ENCODE assay signal across 11 cellular contexts in genomic region chr2:224869601-224870000, GRCh38.
DNase-seq lines count a peak whose midpoint lies in the region; ATAC-seq, FAIRE-seq and TF ChIP-seq lines count a peak whose summit lies in the region.
"Had no signal": no experiment of that assay in that cellular context is flagged by ENCODE, and none has a peak within 500 bp of the region (broad histone marks: within the 10 kb centered on the region; RNA-seq: fewer than 3 reads in every experiment).

No MANE protein-coding gene starts in this region.

- H3K9ac ChIP-seq in IMR-90 (ENCODE audit: low read depth, low read length) = no peak overlapping the region
- peak overlapping the region; percentile 76 for H3K9ac ChIP-seq in mesenchymal stem cell (ENCODE audit: low read length)
- H3K9ac ChIP-seq in kidney (ENCODE audit: low read length in 2 of 2) = no peak overlapping the region

- H2BK20ac ChIP-seq in IMR-90 (ENCODE audit: low read depth, low read length) = peak overlapping the region; percentile 74; the same call in 1 of the 2 replicates

- peak overlapping the region; percentile 47; the same call in 1 of the 2 replicates for H3K14ac ChIP-seq in IMR-90 (replicated peaks; ENCODE audit: low read depth, low read length)
- no peak overlapping the region for H3K14ac ChIP-seq in mesenchymal stem cell (ENCODE audit: low read length in 2 of 2)

- BruUV-seq in IMR-90 (replicated peaks; lab: Mats Ljungman, UMichigan) = no TSS peak

- CTCF ChIA-PET in IMR-90 (lab: Yijun Ruan, JAX) = no interaction called here

- POLR2A ChIA-PET in IMR-90 (lab: Charles Lee; ENCODE audit: unreplicated experiment) = no interaction called here

- WGBS in IMR-90 (ENCODE audit: extremely low coverage in 2 of 2, insufficient read length in 1 of 2), 2 experiments = no CpG with 5 or more reads among the region's 2 CpGs
- WGBS in mesenchymal stem cell = 17% methylated on average over 1 of the region's 2 CpGs

- H3K4me2 ChIP-seq in IMR-90 (ENCODE audit: low read depth, low read length) (no peak overlapping the region), mesenchymal stem cell (ENCODE audit: low read length, poor library complexity, severe bottlenecking) (no peak overlapping the region)

- no peak overlapping the region for H3K23ac ChIP-seq in IMR-90 (ENCODE audit: low read depth, low read length)
- no peak overlapping the region for H3K23ac ChIP-seq in mesenchymal stem cell (ENCODE audit: low read length in 2 of 2)

- H3K4me3 Mint-ChIP-seq in endothelial cell (ENCODE audit: unreplicated experiment) = no peak overlapping the region
- H3K4me3 Mint-ChIP-seq: naive B cell had no signal

- peak overlapping the region; percentile 97 for H2BK5ac ChIP-seq in IMR-90 (ENCODE audit: low read depth, low read length, poor library complexity, severe bottlenecking)
- no peak overlapping the region for H2BK5ac ChIP-seq in mesenchymal stem cell (ENCODE audit: low read depth, low read length, poor library complexity, severe bottlenecking)

- H3K56ac ChIP-seq in IMR-90 (ENCODE audit: extremely low read depth, insufficient read depth, low read length) = peak overlapping the region; percentile 15; the same call in 1 of the 2 replicates

- H2AFZ ChIP-seq in IMR-90 (replicated peaks; ENCODE audit: low read length, poor library complexity) = no peak overlapping the region
- H2AFZ ChIP-seq in mesenchymal stem cell (ENCODE audit: low read depth, low read length) = no peak overlapping the region

- H3K18ac ChIP-seq in IMR-90 (ENCODE audit: low read depth, low read length) = peak overlapping the region; percentile 52; the same call in 1 of the 2 replicates
- no peak overlapping the region for H3K18ac ChIP-seq in mesenchymal stem cell (ENCODE audit: low read depth in 1 of 2, low read length in 2 of 2)

- H4K8ac ChIP-seq in IMR-90 (ENCODE audit: low read depth in 2 of 2, low read length in 2 of 2) (peak overlapping the region in 1 of 2 experiments; percentile 42; a peak in 2 of 4 replicates), mesenchymal stem cell (ENCODE audit: low read length) (no peak overlapping the region)

- H3K79me1 ChIP-seq in IMR-90 (ENCODE audit: low read depth in 1 of 2, low read length in 2 of 2) = peaks cover 6% of the 10 kb centered on the region in 2 experiments; a peak in 1 of 4 replicates
- peaks cover 1% of the 10 kb centered on the region for H3K79me1 ChIP-seq in mesenchymal stem cell (replicated peaks; ENCODE audit: low read length, poor library complexity, severe bottlenecking)

- H2AK9ac ChIP-seq in IMR-90 (replicated peaks; ENCODE audit: low read depth, low read length, poor library complexity) = no peak overlapping the region

- peak; percentile 87 for DNase-seq in AG10803 (ENCODE audit: low read depth)
- peak; percentile 97 for DNase-seq in IMR-90
- DNase-seq in breast epithelium (ENCODE audit: low spot score in 2 of 2) = peak in 1 of 2 donors; percentile 35
- peak; percentile 52 for DNase-seq in mesenchymal stem cell
- no peak for DNase-seq in kidney
- DNase-seq in stimulated activated CD8-positive, alpha-beta memory T cell treated with anti-CD3 and anti-CD28 coated beads, Interleukin-4, amount 100 ng/mL, for 48 hours = no peak
- DNase-seq in endothelial cell (ENCODE audit: low spot score) = no peak
- DNase-seq: anterior cingulate cortex, islet precursor cell, naive B cell had no signal

- H2BK15ac ChIP-seq in IMR-90 (ENCODE audit: low read depth, low read length) (no peak overlapping the region), mesenchymal stem cell (ENCODE audit: low read depth, poor library complexity, severe bottlenecking) (no peak overlapping the region)

- no peaks in the 10 kb centered on the region for H3K9me3 ChIP-seq in IMR-90 (ENCODE audit: control insufficient read depth, insufficient read depth, low read length)
- no peaks in the 10 kb centered on the region for H3K9me3 ChIP-seq in breast epithelium
- no peaks in the 10 kb centered on the region for H3K9me3 ChIP-seq in mesenchymal stem cell (ENCODE audit: control insufficient read depth, low read length)
- no peaks in the 10 kb centered on the region for H3K9me3 ChIP-seq in kidney (ENCODE audit: control insufficient read depth in 1 of 2, low read length in 2 of 2)

- H3K27ac ChIP-seq in IMR-90 (ENCODE audit: insufficient read depth, low read length) (peak overlapping the region; percentile 68; the same call in 1 of the 2 replicates), breast epithelium (peak overlapping the region; percentile 50 to 66), mesenchymal stem cell (ENCODE audit: low read length, poor library complexity, severe bottlenecking) (no peak overlapping the region), kidney (ENCODE audit: low read depth in 2 of 2, low read length in 2 of 2) (no peak overlapping the region)

- H3K36me3 ChIP-seq in IMR-90 (ENCODE audit: control insufficient read depth, insufficient read depth, low read length) (no peaks in the 10 kb centered on the region; the same call in 1 of the 2 replicates), breast epithelium (no peaks in the 10 kb centered on the region), mesenchymal stem cell (ENCODE audit: control insufficient read depth in 1 of 2, insufficient read depth in 2 of 2, low read depth in 1 of 2, low read length in 2 of 2) (peaks cover 3 to 80% of the 10 kb centered on the region in 2 experiments), kidney (ENCODE audit: control insufficient read depth in 1 of 2, insufficient read depth in 2 of 2, low read length in 2 of 2) (no peaks in the 10 kb centered on the region)

- in situ Hi-C loops in IMR-90 (cut with MboI; ENCODE audit: low sequenced_read_pairs) = no loop called here

- peak overlapping the region; percentile 45; the same call in 1 of the 2 replicates for H4K5ac ChIP-seq in IMR-90 (ENCODE audit: low read depth, low read length)

- H3K4me3 ChIP-seq in AG10803 (ENCODE audit: low read length) = no peak overlapping the region
- H3K4me3 ChIP-seq in IMR-90 (ENCODE audit: insufficient read depth, low read depth, low read length) = no peak overlapping the region
- H3K4me3 ChIP-seq in breast epithelium = no peak overlapping the region
- H3K4me3 ChIP-seq in mesenchymal stem cell (ENCODE audit: insufficient read depth in 1 of 2, low read depth in 1 of 2, low read length in 2 of 2) = no peak overlapping the region
- no peak overlapping the region for H3K4me3 ChIP-seq in kidney (ENCODE audit: low read length in 2 of 2)

- TF ChIP-seq POLR2A in IMR-90 (IDR thresholded peaks at IDR 0.05; ENCODE audit: low read depth, low read length) = no peak
- no peak for TF ChIP-seq POLR2A in breast epithelium (IDR thresholded peaks at IDR 0.05)

- intact Hi-C loops in IMR-90 (cut with micrococcal nuclease) (no loop called here), breast epithelium (cut with DNase I; ENCODE audit: low total_unique reads) (no loop called here), kidney (cut with DNase I) (no loop called here)

- no peak overlapping the region; the same call in 1 of the 2 replicates for H4K91ac ChIP-seq in IMR-90 (ENCODE audit: insufficient read depth, low read depth, low read length)
- no peak overlapping the region for H4K91ac ChIP-seq in mesenchymal stem cell (ENCODE audit: low read length)

- peaks cover 3% of the 10 kb centered on the region for H3K27me3 Mint-ChIP-seq in endothelial cell (ENCODE audit: unreplicated experiment)
- H3K27me3 Mint-ChIP-seq: naive B cell had no signal

- H3K27ac Mint-ChIP-seq in endothelial cell (ENCODE audit: unreplicated experiment) = no peak overlapping the region

- H3K27me3 ChIP-seq in IMR-90 (ENCODE audit: control insufficient read depth, insufficient read depth, low read length) (no peaks in the 10 kb centered on the region), breast epithelium (no peaks in the 10 kb centered on the region), mesenchymal stem cell (ENCODE audit: control insufficient read depth in 1 of 2, insufficient read depth in 1 of 2, low read length in 2 of 2) (no peaks in the 10 kb centered on the region)

- TF ChIP-seq CTCF in AG10803 (conservative IDR thresholded peaks at IDR 0.05; ENCODE audit: low read length) (no peak), IMR-90 (conservative IDR thresholded peaks at IDR 0.05; ENCODE audit: low read depth, low read length) (no peak), breast epithelium (IDR thresholded peaks at IDR 0.05) (no peak), kidney (IDR thresholded peaks at IDR 0.05; ENCODE audit: borderline replicate concordance, extremely low read depth, insufficient read depth) (no peak), endothelial cell (IDR thresholded peaks at IDR 0.05; ENCODE audit: unreplicated experiment) (no peak)

- no peak; the same call in 1 of the 2 replicates for TF ChIP-seq RAD21 in IMR-90 (IDR thresholded peaks at IDR 0.05; ENCODE audit: low read length)

- H3K9me3 Mint-ChIP-seq in endothelial cell (ENCODE audit: unreplicated experiment) = no peaks in the 10 kb centered on the region

- dilution Hi-C loops in IMR-90 (cut with HindIII; ENCODE audit: low sequenced_read_pairs, unreplicated experiment) = no loop called here

- H3K36me3 Mint-ChIP-seq in endothelial cell (ENCODE audit: low read depth, unreplicated experiment) = peaks cover 6% of the 10 kb centered on the region

- no peaks in the 10 kb centered on the region; the same call in 1 of the 2 replicates for H3K9me1 ChIP-seq in IMR-90 (ENCODE audit: insufficient read depth, low read length)

- H2AK5ac ChIP-seq in IMR-90 (ENCODE audit: low read depth, low read length) = no peak overlapping the region
- H2AK5ac ChIP-seq in mesenchymal stem cell (ENCODE audit: low read length, severe bottlenecking) = no peak overlapping the region

- H3K4me1 ChIP-seq in IMR-90 (ENCODE audit: control insufficient read depth, insufficient read depth, low read length) (no peaks in the 10 kb centered on the region; the same call in 1 of the 2 replicates), breast epithelium (no peaks in the 10 kb centered on the region), mesenchymal stem cell (ENCODE audit: control insufficient read depth, insufficient read depth, low read depth, low read length) (no peaks in the 10 kb centered on the region), kidney (ENCODE audit: control insufficient read depth in 1 of 2, insufficient read depth in 1 of 2, low read depth in 1 of 2, low read length in 2 of 2) (no peaks in the 10 kb centered on the region)

- H3K4ac ChIP-seq in IMR-90 (ENCODE audit: low read depth, low read length) (no peak overlapping the region; the same call in 1 of the 2 replicates), mesenchymal stem cell (ENCODE audit: low read depth in 1 of 2, low read length in 2 of 2) (no peak overlapping the region)

- H2BK120ac ChIP-seq in IMR-90 (ENCODE audit: low read depth, low read length) (peak overlapping the region; percentile 65; the same call in 1 of the 2 replicates), mesenchymal stem cell (ENCODE audit: low read depth, low read length) (no peak overlapping the region)

- H2BK12ac ChIP-seq in mesenchymal stem cell (ENCODE audit: low read length in 2 of 2) = no peak overlapping the region

- H4K20me1 ChIP-seq in IMR-90 (ENCODE audit: insufficient read depth, low read length) = no peaks in the 10 kb centered on the region

- FAIRE-seq in kidney (lab: Jason Lieb, UNC) = no peak

- H3K4me1 Mint-ChIP-seq in endothelial cell (ENCODE audit: unreplicated experiment) = no peaks in the 10 kb centered on the region

- ATAC-seq in IMR-90 (ENCODE audit: low read depth) (peak; percentile 89), HG03469 (IDR thresholded peaks at IDR 0.05; ENCODE audit: unreplicated experiment) (no peak)

TF ChIP-seq in IMR-90, 13 proteins besides CTCF, POLR2A, EP300 and RAD21 (continues in another document):
- TF ChIP-seq RCOR1 (IDR thresholded peaks at IDR 0.05; ENCODE audit: insufficient replicate concordance, low read length) = peak; percentile 30

Comparison
In these comparisons a context has a peak if more than half of its experiments do, and no peak if none do; other contexts are left out.
1. DNase-seq: peak in AG10803 (single experiment), IMR-90 (single experiment) and mesenchymal stem cell (single experiment); none in kidney (single experiment), stimulated activated CD8-positive, alpha-beta memory T cell treated with anti-CD3 and anti-CD28 coated beads, Interleukin-4, amount 100 ng/mL, for 48 hours (single experiment) and endothelial cell (single experiment).
2. H3K27ac ChIP-seq: peak in IMR-90 (single experiment) and breast epithelium (2 of 2); none in mesenchymal stem cell (single experiment) and kidney (0 of 2).